28 cellular contexts compared by ENCODE assay signal in genomic region chr7:7369134-7369533, GRCh38.
"Had no signal": no experiment of that assay in that cellular context is flagged by ENCODE, and none has a peak within 500 bp of the region (broad histone marks: within the 10 kb centered on the region; RNA-seq: fewer than 3 reads in every experiment).

No MANE protein-coding gene starts in this region.

- H3K27ac Mint-ChIP-seq: activated CD4-positive, alpha-beta memory T cell treated with anti-CD3 and anti-CD28 coated beads, Interleukin-2, amount 10 ng/mL, durations not matched to agents 7 days and 5 days; activated CD4-positive, alpha-beta T cell treated with anti-CD3 and anti-CD28 coated beads, Interleukin-2, amount 10 ng/mL, durations not matched to agents 24 days and 14 days; activated naive CD8-positive, alpha-beta T cell; immature natural killer cell; memory B cell; naive thymus-derived CD4-positive, alpha-beta T cell; T-helper 1 cell treated with Interleukin-12 subunit alpha and Interleukin-12 subunit beta and Interleukin-4 antibody, amounts not matched to agents 30 μg/mL and 1 μg/mL, for 36 hours had no signal

- H3K9ac ChIP-seq: parathyroid adenoma had no signal

- H3K27me3 Mint-ChIP-seq: activated CD4-positive, alpha-beta memory T cell treated with anti-CD3 and anti-CD28 coated beads, Interleukin-2, amount 10 ng/mL, durations not matched to agents 7 days and 5 days; activated CD4-positive, alpha-beta T cell treated with anti-CD3 and anti-CD28 coated beads, Interleukin-2, amount 10 ng/mL, durations not matched to agents 24 days and 14 days; activated naive CD8-positive, alpha-beta T cell; naive thymus-derived CD4-positive, alpha-beta T cell had no signal

- H3K79me2 ChIP-seq: parathyroid adenoma had no signal

- H3K4me1 Mint-ChIP-seq: activated CD4-positive, alpha-beta memory T cell treated with anti-CD3 and anti-CD28 coated beads, Interleukin-2, amount 10 ng/mL, durations not matched to agents 7 days and 5 days; activated CD4-positive, alpha-beta T cell treated with anti-CD3 and anti-CD28 coated beads, Interleukin-2, amount 10 ng/mL, durations not matched to agents 24 days and 14 days; immature natural killer cell; naive thymus-derived CD4-positive, alpha-beta T cell had no signal

- H3K4me2 ChIP-seq: smooth muscle cell had no signal

- H3K4me3 Mint-ChIP-seq: activated CD4-positive, alpha-beta memory T cell treated with anti-CD3 and anti-CD28 coated beads, Interleukin-2, amount 10 ng/mL, durations not matched to agents 7 days and 5 days; activated CD4-positive, alpha-beta T cell treated with anti-CD3 and anti-CD28 coated beads, Interleukin-2, amount 10 ng/mL, durations not matched to agents 24 days and 14 days; activated naive CD8-positive, alpha-beta T cell; activated T-cell treated with anti-CD3 and anti-CD28 coated beads, Interleukin-2, amount 50 U/mL, for 4 hours; immature natural killer cell; memory B cell; naive thymus-derived CD4-positive, alpha-beta T cell; T-helper 1 cell treated with Interleukin-12 subunit alpha and Interleukin-12 subunit beta and Interleukin-4 antibody, amounts not matched to agents 30 μg/mL and 1 μg/mL, for 36 hours had no signal

- DNase-seq: activated CD4-positive, alpha-beta memory T cell treated with anti-CD3 and anti-CD28 coated beads, Interleukin-2, amount 10 ng/mL, durations not matched to agents 7 days and 5 days; activated CD4-positive, alpha-beta T cell treated with anti-CD3 and anti-CD28 coated beads, Interleukin-2, amount 10 ng/mL, durations not matched to agents 24 days and 14 days; activated CD8-positive, alpha-beta memory T cell treated with anti-CD3 and anti-CD28 coated beads, Interleukin-2, amount 50 U/mL, for 48 hours; activated naive CD4-positive, alpha-beta T cell treated with Interleukin-2 at 50 U/mL for 16 hours; activated T-cell treated with anti-CD3 and anti-CD28 coated beads, Interleukin-2, amount 50 U/mL, for 4 hours; anterior cingulate cortex; colonic mucosa; effector CD8-positive, alpha-beta T cell; erythroblast; heart left ventricle; hypothalamus; immature natural killer cell; midbrain; naive thymus-derived CD4-positive, alpha-beta T cell; psoas muscle; sigmoid colon; stimulated activated CD4-positive, alpha-beta T cell treated with anti-CD3 and anti-CD28 coated beads, Interleukin-1b, Interleukin-23, amount 100 ng/mL, for 48 hours; stimulated activated naive CD4-positive, alpha-beta T cell; SW 1271; T-helper 9 cell; testis; transverse colon; WERI-Rb-1 had no signal

- ATAC-seq: heart left ventricle; naive thymus-derived CD4-positive, alpha-beta T cell; psoas muscle had no signal

- H3K4me3 ChIP-seq: colonic mucosa, heart left ventricle, psoas muscle, sigmoid colon, smooth muscle cell, testis, transverse colon had no signal

- H3K27ac ChIP-seq: colonic mucosa, heart left ventricle, parathyroid adenoma, psoas muscle, sigmoid colon, testis, transverse colon, WERI-Rb-1 had no signal

- H3K4me1 ChIP-seq: colonic mucosa, psoas muscle, sigmoid colon, testis, transverse colon had no signal

- H2AFZ ChIP-seq: parathyroid adenoma had no signal

- H3K27me3 ChIP-seq: colonic mucosa, heart left ventricle, sigmoid colon, testis, transverse colon had no signal

- H3K36me3 ChIP-seq: colonic mucosa, heart left ventricle, sigmoid colon, transverse colon, WERI-Rb-1 had no signal

- H3K9me3 ChIP-seq: colonic mucosa, psoas muscle, sigmoid colon, testis, transverse colon had no signal

- H3K9me3 Mint-ChIP-seq: activated CD4-positive, alpha-beta memory T cell treated with anti-CD3 and anti-CD28 coated beads, Interleukin-2, amount 10 ng/mL, durations not matched to agents 7 days and 5 days; activated CD4-positive, alpha-beta T cell treated with anti-CD3 and anti-CD28 coated beads, Interleukin-2, amount 10 ng/mL, durations not matched to agents 24 days and 14 days; activated T-cell treated with anti-CD3 and anti-CD28 coated beads, Interleukin-2, amount 50 U/mL, for 4 hours; immature natural killer cell; T-helper 1 cell treated with Interleukin-12 subunit alpha and Interleukin-12 subunit beta and Interleukin-4 antibody, amounts not matched to agents 30 μg/mL and 1 μg/mL, for 36 hours had no signal

- H3K36me3 Mint-ChIP-seq: activated naive CD8-positive, alpha-beta T cell; naive thymus-derived CD4-positive, alpha-beta T cell had no signal
